Comparison of ENCODE assay signal across 10 cellular contexts in the genomic region with DNA sequence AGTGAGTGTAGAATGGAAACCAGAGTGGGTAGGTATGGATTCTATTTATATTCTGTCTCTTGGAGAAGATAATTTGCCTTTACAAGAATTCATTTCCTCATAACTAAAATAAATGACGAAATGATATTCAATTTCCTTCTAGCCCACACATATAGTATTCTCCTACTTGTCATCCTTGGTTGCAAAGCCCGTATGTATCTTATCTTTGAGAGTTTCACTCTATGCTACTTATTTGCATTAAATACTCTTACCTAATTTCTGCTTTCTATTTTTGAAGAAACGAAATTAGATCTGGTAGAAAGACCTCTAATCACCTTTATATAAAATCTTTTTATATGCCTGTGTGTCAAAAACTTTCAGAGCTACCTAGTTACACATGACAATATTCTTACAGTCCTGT.
"Had no signal": no experiment of that assay in that cellular context is flagged by ENCODE, and none has a peak within 500 bp of the region (broad histone marks: within the 10 kb centered on the region; RNA-seq: fewer than 3 reads in every experiment).

No MANE protein-coding gene starts in this region.

- H3K9me3 Mint-ChIP-seq: HFFc6 had no signal

- H2AFZ ChIP-seq: GM23248 had no signal

- H3K4me3 ChIP-seq: GM23248, HAP-1, K562 had no signal

- DNase-seq: GM23248, GOT3, H7, HFFc6, IMR-90, Kasumi-1, KG1 had no signal

- ATAC-seq: HCT116, K562 had no signal

- H3K27ac Mint-ChIP-seq: HFFc6 had no signal

- H3K4me1 ChIP-seq: HAP-1 had no signal

- H3K36me3 ChIP-seq: HAP-1 had no signal

- H3K27ac ChIP-seq: GM23248 had no signal

- H3K4me3 Mint-ChIP-seq: HFFc6 had no signal

- H3K9ac ChIP-seq: GM23248 had no signal
